In genomic region chr4:851701-852430, GRCh38 we compare ENCODE assay signal across 20 cellular contexts.
"Had no signal": no experiment of that assay in that cellular context is flagged by ENCODE, and none has a peak within 500 bp of the region (broad histone marks: within the 10 kb centered on the region; RNA-seq: fewer than 3 reads in every experiment).

No MANE protein-coding gene starts in this region.

- H3K4me1 ChIP-seq: thyroid gland had no signal

- H3K4me3 Mint-ChIP-seq: activated naive CD4-positive, alpha-beta T cell treated with anti-CD3 and anti-CD28 coated beads for 36 hours; neural crest cell; stimulated activated naive CD8-positive, alpha-beta T cell treated with anti-CD3 and anti-CD28 coated beads, Interleukin-15, Interleukin-2, amounts not matched to agents 100 ng/mL and 50 ng/mL, for 24 hours had no signal

- ATAC-seq: esophagus mucosa, left colon, SK-N-SH treated with all-trans-retinoic acid at 6 μM for 48 hours had no signal

- H3K4me3 ChIP-seq: lung, thyroid gland had no signal

- H3K9me3 ChIP-seq: thyroid gland had no signal

- H3K27me3 Mint-ChIP-seq: naive B cell; stimulated activated naive CD8-positive, alpha-beta T cell treated with anti-CD3 and anti-CD28 coated beads, Interleukin-15, Interleukin-2, amounts not matched to agents 100 ng/mL and 50 ng/mL, for 24 hours had no signal

- H3K27ac Mint-ChIP-seq: activated naive CD4-positive, alpha-beta T cell treated with anti-CD3 and anti-CD28 coated beads for 36 hours; stimulated activated naive CD8-positive, alpha-beta T cell treated with anti-CD3 and anti-CD28 coated beads, Interleukin-15, Interleukin-2, amounts not matched to agents 100 ng/mL and 50 ng/mL, for 24 hours had no signal

- H3K4me1 Mint-ChIP-seq: neural crest cell had no signal

- DNase-seq: activated CD4-positive, alpha-beta T cell treated with anti-CD3 and anti-CD28 coated beads for 1 hour; activated CD8-positive, alpha-beta memory T cell treated with anti-CD3 and anti-CD28 coated beads, Interleukin-2, amount 50 U/mL, for 48 hours; activated naive CD4-positive, alpha-beta T cell treated with anti-CD3 and anti-CD28 coated beads for 36 hours; activated T-cell treated with anti-CD3 and anti-CD28 coated beads, Interleukin-2, amount 50 U/mL, for 48 hours; amygdala; dermis blood vessel endothelial cell; effector CD8-positive, alpha-beta T cell; foreskin melanocyte; hypothalamus; left colon; naive B cell; retina; stimulated activated CD4-positive, alpha-beta T cell treated with anti-CD3 and anti-CD28 coated beads, Interleukin-12 subunit alpha, Interleukin-12 subunit beta, amount 100 ng/mL, for 4 hours; substantia nigra; thyroid gland had no signal

- H3K27ac ChIP-seq: thyroid gland had no signal

- H3K27me3 ChIP-seq: thyroid gland had no signal

- H3K9me3 Mint-ChIP-seq: activated naive CD4-positive, alpha-beta T cell treated with anti-CD3 and anti-CD28 coated beads for 36 hours; neural crest cell; stimulated activated naive CD8-positive, alpha-beta T cell treated with anti-CD3 and anti-CD28 coated beads, Interleukin-15, Interleukin-2, amounts not matched to agents 100 ng/mL and 50 ng/mL, for 24 hours had no signal
